Comparison of ENCODE assay signal across 9 cellular contexts in the genomic region with DNA sequence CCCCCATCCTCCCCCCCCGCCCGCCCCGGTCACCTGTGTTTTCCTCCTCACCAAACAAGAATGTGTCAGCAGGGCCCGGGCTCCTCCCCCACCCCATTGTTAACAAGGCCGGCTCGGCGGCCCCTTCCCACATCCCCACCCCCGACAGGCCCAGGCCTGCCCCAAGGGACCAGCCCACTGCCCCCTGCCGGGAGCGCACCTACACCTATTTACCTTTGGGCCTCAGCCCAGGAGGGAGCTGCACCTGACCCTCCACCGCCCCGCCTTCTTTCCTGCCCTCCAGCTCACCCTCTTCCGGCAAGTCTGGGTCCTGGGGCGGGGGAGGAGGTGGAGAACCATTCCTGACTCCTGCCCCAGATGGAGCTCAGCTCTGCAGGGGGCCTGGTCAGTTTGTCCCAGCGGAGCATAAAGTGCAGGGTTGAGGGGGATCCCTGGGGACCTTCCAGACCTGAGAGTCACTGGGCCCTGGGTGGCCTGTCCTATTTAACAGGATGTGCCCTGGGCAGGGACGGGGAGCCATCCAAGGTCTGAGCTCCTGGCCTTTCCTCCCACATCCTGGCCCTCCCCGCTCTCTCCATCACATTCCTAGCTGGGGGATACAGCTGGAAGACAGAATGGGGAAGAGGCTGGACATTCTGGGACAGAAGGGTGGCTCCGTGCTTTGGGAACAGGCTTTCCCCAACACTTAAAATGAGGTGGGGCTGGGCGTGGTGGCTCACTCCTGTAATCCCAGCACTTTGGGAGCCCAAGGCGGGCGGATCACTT. TPM values are rescaled to one million over a fixed set of nuclear protein-coding genes. Genes with fewer than 3 reads are reported as not detected.
A peak's percentile ranks its signal among the peaks of the same experiment; 100 is the strongest.
DNase-seq lines count a peak whose midpoint lies in the region; ATAC-seq, FAIRE-seq and TF ChIP-seq lines count a peak whose summit lies in the region.
"Had no signal": no experiment of that assay in that cellular context is flagged by ENCODE, and none has a peak within 500 bp of the region (broad histone marks: within the 10 kb centered on the region; RNA-seq: fewer than 3 reads in every experiment).

No MANE protein-coding gene starts in this region.

- H3K4me3 ChIP-seq in bronchial epithelial cell (ENCODE audit: low read depth, low read length) = no peak overlapping the region
- H3K4me3 ChIP-seq in lower lobe of right lung = peak overlapping the region; percentile 14
- no peak overlapping the region for H3K4me3 ChIP-seq in coronary artery

- TF ChIP-seq CTCF in bronchial epithelial cell (IDR thresholded peaks at IDR 0.05; ENCODE audit: insufficient read depth, low read length, severe bottlenecking) = peak; percentile 36
- no peak for TF ChIP-seq CTCF in lower lobe of right lung (IDR thresholded peaks at IDR 0.05)
- no peak for TF ChIP-seq CTCF in coronary artery (IDR thresholded peaks at IDR 0.05)

- H3K27me3 ChIP-seq in bronchial epithelial cell (ENCODE audit: control insufficient read depth, insufficient read depth, low read length) (peaks cover 5% of the 10 kb centered on the region), lower lobe of right lung (ENCODE audit: low read depth) (peaks cover 34% of the 10 kb centered on the region)

- DNase-seq in DMS153 (lab: John Stamatoyannopoulos, UW) = peak; percentile 93
- DNase-seq in NCI-H2029 treated with DMSO at 0.1 percent for 48 hours (lab: John Stamatoyannopoulos, UW) = peak; percentile 29
- DNase-seq in bronchial epithelial cell (ENCODE audit: low read depth) = peak; percentile 55
- DNase-seq in lower lobe of right lung = peak; percentile 82
- DNase-seq in germinal center (ENCODE audit: low spot score) = no peak
- DNase-seq in coronary artery (ENCODE audit: low spot score) = no peak

- H3K4me1 ChIP-seq in lower lobe of right lung = no peaks in the 10 kb centered on the region

- no peak for FAIRE-seq in bronchial epithelial cell (lab: Jason Lieb, UNC)

- intact Hi-C loops in lower lobe of right lung (cut with DNase I) = no loop called here

- H3K9me3 ChIP-seq in lower lobe of right lung = no peaks in the 10 kb centered on the region

- ATAC-seq in lower lobe of right lung (peak; percentile 88 to 90), HG03097 (IDR thresholded peaks at IDR 0.05; ENCODE audit: low FRiP score, unreplicated experiment) (no peak), HG02763 (IDR thresholded peaks at IDR 0.05; ENCODE audit: unreplicated experiment) (no peak)

- no peak overlapping the region for H3K27ac ChIP-seq in lower lobe of right lung
- no peak overlapping the region for H3K27ac ChIP-seq in coronary artery

- H3K36me3 ChIP-seq in bronchial epithelial cell (ENCODE audit: control insufficient read depth, insufficient read depth, low read length) = no peaks in the 10 kb centered on the region
- no peaks in the 10 kb centered on the region for H3K36me3 ChIP-seq in lower lobe of right lung

RNA-seq across cellular contexts. Expression of a gene that starts 8.3 kb away (rescaled TPM):
- not detected in 2 replicates for total RNA-seq in bronchial epithelial cell
- total RNA-seq in lower lobe of right lung = 21.5 TPM
- total RNA-seq: SK-MEL-5 had no signal

RNA-seq across cellular contexts. Expression of a gene that starts 29.2 kb away (rescaled TPM):
- total RNA-seq in bronchial epithelial cell (41.9 and 49.5 TPM in 2 replicates), lower lobe of right lung (118 TPM)

RNA-seq across cellular contexts. Expression of a gene that starts 53.8 kb away (rescaled TPM):
- total RNA-seq in bronchial epithelial cell = not detected in 2 replicates
- not detected for total RNA-seq in lower lobe of right lung

RNA-seq across cellular contexts. Expression of a gene that starts 58.2 kb away (rescaled TPM):
- total RNA-seq in bronchial epithelial cell = not detected in 2 replicates
- total RNA-seq in lower lobe of right lung = not detected

Comparison
In these comparisons a context has a peak if more than half of its experiments do, and no peak if none do; other contexts are left out.
1. DNase-seq: peak in DMS153 (single experiment), NCI-H2029 treated with DMSO at 0.1 percent for 48 hours (single experiment), bronchial epithelial cell (single experiment) and lower lobe of right lung (single experiment); none in germinal center (single experiment) and coronary artery (single experiment).
2. ATAC-seq: peak in lower lobe of right lung (2 of 2); none in HG03097 (single experiment) and HG02763 (single experiment).
3. RNA of a gene that starts 8.3 kb away (total RNA-seq): 21.5 TPM in lower lobe of right lung (single experiment); not detected in bronchial epithelial cell; every median in the first group is over 10 times any median in the second.